24 cellular contexts compared by ENCODE assay signal in genomic region chr1:1623631-1624442, GRCh38.
"Had no signal": no experiment of that assay in that cellular context is flagged by ENCODE, and none has a peak within 500 bp of the region (broad histone marks: within the 10 kb centered on the region; RNA-seq: fewer than 3 reads in every experiment).

No MANE protein-coding gene starts in this region.

- H2AFZ ChIP-seq: neural progenitor cell had no signal

- ATAC-seq: activated T-helper 17 cell treated with anti-CD3 and anti-CD28 coated beads, Interleukin-2, amount 50 U/mL, for 72 hours; body of pancreas; mucosa of descending colon; pancreas had no signal

- H3K4me2 ChIP-seq: neural progenitor cell had no signal

- H3K27ac ChIP-seq: body of pancreas, dorsolateral prefrontal cortex, neural progenitor cell, pancreas, suprapubic skin, transverse colon, vagina, WERI-Rb-1 had no signal

- H3K27me3 ChIP-seq: body of pancreas, dorsolateral prefrontal cortex, pancreas, suprapubic skin, transverse colon, vagina had no signal

- H3K36me3 ChIP-seq: neural progenitor cell, transverse colon, vagina, WERI-Rb-1 had no signal

- DNase-seq: activated CD4-positive, alpha-beta T cell treated with anti-CD3 and anti-CD28 coated beads for 1 hour; activated CD4-positive, alpha-beta T cell treated with anti-CD3 and anti-CD28 coated beads, Interleukin-2, amount 50 U/mL, for 4 hours; activated naive CD4-positive, alpha-beta T cell; activated naive CD8-positive, alpha-beta T cell treated with anti-CD3 and anti-CD28 coated beads, Interleukin-2, amount 10 ng/mL, durations not matched to agents 7 days and 5 days; activated T-cell treated with anti-CD3 and anti-CD28 coated beads for 4 hours; amygdala; central memory CD4-positive, alpha-beta T cell; hippocampal formation; islet precursor cell; naive B cell; stimulated activated CD4-positive, alpha-beta T cell treated with anti-CD3 and anti-CD28 coated beads, Interleukin-12 subunit alpha, Interleukin-12 subunit beta, amount 100 ng/mL, for 4 hours; stimulated activated CD4-positive, alpha-beta T cell treated with anti-CD3 and anti-CD28 coated beads, Interleukin-1b, Interleukin-23, amount 100 ng/mL, for 48 hours; SW 1271; T-helper 2 cell; transverse colon; WERI-Rb-1 had no signal

- H3K9ac ChIP-seq: neural progenitor cell had no signal

- H3K4me3 ChIP-seq: body of pancreas, dorsolateral prefrontal cortex, mucosa of descending colon, neural progenitor cell, pancreas, suprapubic skin, transverse colon, vagina had no signal

- H3K9me3 ChIP-seq: body of pancreas, mucosa of descending colon, pancreas, suprapubic skin, transverse colon, vagina had no signal

- H3K4me1 ChIP-seq: body of pancreas, neural progenitor cell, pancreas had no signal
